In the genomic region with DNA sequence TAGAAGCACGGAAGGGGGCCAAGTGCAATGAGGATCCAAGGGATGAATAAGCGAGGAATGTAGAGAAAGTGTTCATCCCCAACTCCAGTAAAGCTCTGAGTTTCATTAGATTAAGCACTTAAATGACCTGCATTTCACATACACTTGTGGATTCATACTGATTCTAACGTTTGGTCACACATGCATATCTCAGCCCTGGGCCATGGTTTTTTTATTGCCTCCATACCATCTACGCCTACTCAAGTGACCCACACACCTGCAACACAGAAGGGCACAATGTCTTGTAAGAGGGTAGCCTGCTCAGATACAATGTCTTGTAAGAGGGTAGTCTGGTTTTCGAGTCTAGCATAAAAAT, we compare ENCODE assay signal across 10 cellular contexts. TPM values are rescaled to one million over a fixed set of nuclear protein-coding genes. Genes with fewer than 3 reads are reported as not detected.
DNase-seq lines count a peak whose midpoint lies in the region; ATAC-seq, FAIRE-seq and TF ChIP-seq lines count a peak whose summit lies in the region.
"Had no signal": no experiment of that assay in that cellular context is flagged by ENCODE, and none has a peak within 500 bp of the region (broad histone marks: within the 10 kb centered on the region; RNA-seq: fewer than 3 reads in every experiment).

No MANE protein-coding gene starts in this region.

- POLR2A ChIA-PET in activated naive CD8-positive, alpha-beta T cell treated with anti-CD3 and anti-CD28 coated beads, Interleukin-2, amount 10 ng/mL, durations not matched to agents 7 days and 5 days (lab: Charles Lee): interaction anchor here (0.6 to 3.9 kb wide), 8 partner anchors 10 to 100 kb away, joined by 3 to 16 read pairs (median 6); partner anchors contain the start of genes MAL and ZNF514
- POLR2A ChIA-PET in HepG2 (lab: Yijun Ruan, JAX): interaction anchor here (1.6 to 3.8 kb wide), 4 partner anchors 37 to 52 kb away, joined by 3 to 48 read pairs (median 12); partner anchors contain the start of genes ZNF2 and ZNF514

- ATAC-seq in HG03103 (IDR thresholded peaks at IDR 0.05; ENCODE audit: low read depth, unreplicated experiment): peak; percentile 3
- no peak for ATAC-seq in activated naive CD8-positive, alpha-beta T cell treated with anti-CD3 and anti-CD28 coated beads, Interleukin-2, amount 10 ng/mL, durations not matched to agents 7 days and 5 days (ENCODE audit: low read depth)
- peak; percentile 19; the same call in 1 of the 3 replicates for ATAC-seq in HepG2

- H3K9me3 Mint-ChIP-seq in activated naive CD8-positive, alpha-beta T cell treated with anti-CD3 and anti-CD28 coated beads, Interleukin-2, amount 10 ng/mL, durations not matched to agents 7 days and 5 days: peaks cover 5% of the 10 kb centered on the region
- no peaks in the 10 kb centered on the region for H3K9me3 Mint-ChIP-seq in type B pancreatic cell

- peak overlapping the region; percentile 91 for H3K9ac ChIP-seq in HepG2 (ENCODE audit: insufficient read depth, low read depth, low read length)

- H3K4me1 Mint-ChIP-seq in activated naive CD8-positive, alpha-beta T cell treated with anti-CD3 and anti-CD28 coated beads, Interleukin-2, amount 10 ng/mL, durations not matched to agents 7 days and 5 days: peaks cover 40% of the 10 kb centered on the region
- H3K4me1 Mint-ChIP-seq in type B pancreatic cell (ENCODE audit: unreplicated experiment): peaks cover 17% of the 10 kb centered on the region

- in situ Hi-C loops in HepG2 (cut with HindIII; ENCODE audit: extremely low pct_ligation_motif_present, low pct_unique_long_range_greater_than_20kb): no loop called here

- H3K36me3 Mint-ChIP-seq in activated naive CD8-positive, alpha-beta T cell treated with anti-CD3 and anti-CD28 coated beads, Interleukin-2, amount 10 ng/mL, durations not matched to agents 7 days and 5 days: peaks cover 11% of the 10 kb centered on the region
- H3K36me3 Mint-ChIP-seq in type B pancreatic cell: peaks cover 13% of the 10 kb centered on the region

- peak overlapping the region; percentile 87 for H3K27ac ChIP-seq in HepG2 (ENCODE audit: extremely low read length, insufficient read depth, low read length)

- TF ChIP-seq CTCF in HepG2 (CRISPR knock-in tag; IDR thresholded peaks at IDR 0.05): no peak
- TF ChIP-seq CTCF in type B pancreatic cell (conservative IDR thresholded peaks at IDR 0.05): no peak

- H3K4me1 ChIP-seq in HepG2 (ENCODE audit: insufficient read depth, low read length): peaks cover 44% of the 10 kb centered on the region

- H3K4me2 ChIP-seq in HepG2 (ENCODE audit: low read depth, low read length): peak overlapping the region; percentile 99

- peaks cover 37% of the 10 kb centered on the region for H3K79me2 ChIP-seq in HepG2 (ENCODE audit: insufficient read depth, low read length)

- BruUV-seq in HepG2 (replicated peaks; lab: Mats Ljungman, UMichigan): no TSS peak

- H3K27me3 ChIP-seq in HepG2 (ENCODE audit: control insufficient read depth in 1 of 2, insufficient read depth in 2 of 2, low read length in 2 of 2): no peaks in the 10 kb centered on the region; a peak in 1 of 5 replicates

- H3K27ac Mint-ChIP-seq in activated naive CD8-positive, alpha-beta T cell treated with anti-CD3 and anti-CD28 coated beads, Interleukin-2, amount 10 ng/mL, durations not matched to agents 7 days and 5 days: peak overlapping the region; percentile 93
- peak overlapping the region; percentile 81 for H3K27ac Mint-ChIP-seq in type B pancreatic cell

- peak overlapping the region; percentile 94 for H2AFZ ChIP-seq in HepG2 (ENCODE audit: low read length)

- H4K20me1 ChIP-seq in HepG2 (ENCODE audit: insufficient read depth, low read length): peaks cover 12% of the 10 kb centered on the region; the same call in 1 of the 2 replicates

- no peak for FAIRE-seq in HepG2 (lab: Jason Lieb, UNC)
- FAIRE-seq: endometrium, G401.6 had no signal

- no peaks in the 10 kb centered on the region for H3K9me3 ChIP-seq in HepG2 (ENCODE audit: low read length)

- CTCF ChIA-PET in HepG2 (lab: Yijun Ruan, JAX; ENCODE audit: low intra/inter-chr PET ratio, low total read pairs): no interaction called here

- H3K36me3 ChIP-seq in HepG2 (replicated peaks in 1 of 2; ENCODE audit: control insufficient read depth in 1 of 2, insufficient read depth in 2 of 2, low read length in 2 of 2): peaks cover 2 to 6% of the 10 kb centered on the region in 2 experiments; a peak in 3 of 5 replicates

- WGBS in HepG2 (ENCODE audit: low lambda C conversion rate): 11% methylated on average over 5 of the region's 5 CpGs

- peak overlapping the region; percentile 76 to 96 (median 94) for H3K4me3 ChIP-seq in HepG2 (replicated peaks in 1 of 3; ENCODE audit: insufficient read depth in 1 of 3, low read depth in 2 of 3, low read length in 3 of 3)

- DNase-seq in NCI-H82 (lab: John Stamatoyannopoulos, UW): peak; percentile 37
- DNase-seq in NCI-H82 treated with DMSO at 0.1 percent for 48 hours (lab: John Stamatoyannopoulos, UW; ENCODE audit: unreplicated experiment): no peak
- DNase-seq in activated naive CD8-positive, alpha-beta T cell treated with anti-CD3 and anti-CD28 coated beads, Interleukin-2, amount 10 ng/mL, durations not matched to agents 7 days and 5 days: no peak
- DNase-seq in HepG2 (ENCODE audit: low spot score): no peak
- no peak for DNase-seq in type B pancreatic cell (ENCODE audit: extremely low spot score, unreplicated experiment)
- DNase-seq in stimulated activated CD4-positive, alpha-beta T cell treated with anti-CD3 and anti-CD28 coated beads, Interleukin-2, amount 100 ng/mL, for 48 hours: no peak
- no peak for DNase-seq in central memory CD4-positive, alpha-beta T cell

- peak overlapping the region; percentile 94 for H3K4me3 Mint-ChIP-seq in activated naive CD8-positive, alpha-beta T cell treated with anti-CD3 and anti-CD28 coated beads, Interleukin-2, amount 10 ng/mL, durations not matched to agents 7 days and 5 days
- H3K4me3 Mint-ChIP-seq in type B pancreatic cell: peak overlapping the region; percentile 96

- no peaks in the 10 kb centered on the region for H3K27me3 Mint-ChIP-seq in activated naive CD8-positive, alpha-beta T cell treated with anti-CD3 and anti-CD28 coated beads, Interleukin-2, amount 10 ng/mL, durations not matched to agents 7 days and 5 days
- H3K27me3 Mint-ChIP-seq in type B pancreatic cell: no peaks in the 10 kb centered on the region

- no peak for TF ChIP-seq RAD21 in HepG2 (CRISPR knock-in tag; IDR thresholded peaks at IDR 0.05)

- no peak for TF ChIP-seq POLR2A in HepG2 (IDR thresholded peaks at IDR 0.05; ENCODE audit: insufficient read depth in 1 of 2, low read depth in 2 of 2, low read length in 2 of 2)

- intact Hi-C loops in HepG2 (cut with micrococcal nuclease; ENCODE audit: unreplicated experiment): no loop called here

- TF ChIP-seq EP300 in HepG2 (IDR thresholded peaks at IDR 0.05; ENCODE audit: low read depth in 2 of 2, low read length in 2 of 2): no peak
- TF ChIP-seq EP300 in HepG2 (CRISPR knock-in tag; IDR thresholded peaks at IDR 0.05; ENCODE audit: borderline replicate concordance): no peak

RNA-seq across cellular contexts. Expression of gene MRPS5, which starts 0.6 kb away (rescaled TPM):
- 10 to 100 TPM; 75.2 to 79.3 TPM for total RNA-seq in activated naive CD8-positive, alpha-beta T cell treated with anti-CD3 and anti-CD28 coated beads, Interleukin-2, amount 10 ng/mL, durations not matched to agents 7 days and 5 days
- total RNA-seq in HepG2 (2016; rRNA removed; fragmentation: Illumina TruSeq; extraction: Trizol) (98.8 and 102 TPM in 2 replicates), type B pancreatic cell (ENCODE audit: low replicate concordance) (67.6 and 70.2 TPM in 2 replicates)
- 53.7 and 54.0 TPM in 2 replicates for total RNA-seq in HepG2 (2016; cell fraction: cytosol; rRNA removed; fragmentation: Illumina TruSeq; extraction: Trizol; ENCODE audit: low read depth)
- 99.9 and 104 TPM in 2 replicates for total RNA-seq in HepG2 (2016; cell fraction: insoluble cytoplasmic fraction; rRNA removed; fragmentation: Illumina TruSeq; extraction: Trizol)
- total RNA-seq in HepG2 (2016; cell fraction: membrane; rRNA removed; fragmentation: Illumina TruSeq; extraction: Trizol): 68.2 and 74.9 TPM in 2 replicates
- 65.4 and 78.9 TPM in 2 replicates for total RNA-seq in HepG2 (2016; cell fraction: nucleus; rRNA removed; fragmentation: Illumina TruSeq; extraction: Trizol)
- polyA plus RNA-seq in HepG2 (2011; rRNA removed): 125 and 134 TPM in 2 replicates
- polyA plus RNA-seq in HepG2 (2011; cell fraction: cytosol; rRNA removed): 80.7 and 93.0 TPM in 2 replicates
- polyA plus RNA-seq in HepG2 (2011; cell fraction: nucleus; rRNA removed): 151 and 160 TPM in 2 replicates
- polyA plus RNA-seq in HepG2 (2012): 83.3 and 86.4 TPM in 2 replicates
- 52.6 and 54.6 TPM in 2 replicates for polyA plus RNA-seq in HepG2 (2016; cell fraction: cytosol; fragmentation: Illumina TruSeq; extraction: Trizol; ENCODE audit: low read depth)
- 116 and 119 TPM in 2 replicates for polyA plus RNA-seq in HepG2 (2016; cell fraction: insoluble cytoplasmic fraction; fragmentation: Illumina TruSeq; extraction: Trizol; ENCODE audit: low read depth)
- 57.0 and 60.0 TPM in 2 replicates for polyA plus RNA-seq in HepG2 (2016; cell fraction: membrane; fragmentation: Illumina TruSeq; extraction: Trizol; ENCODE audit: low read depth)
- polyA plus RNA-seq in HepG2 (2016; cell fraction: nucleus; fragmentation: Illumina TruSeq; extraction: Trizol; ENCODE audit: insufficient read depth, low read depth): 139 and 145 TPM in 2 replicates
- polyA minus RNA-seq in HepG2 (2011; rRNA and poly(A)+ RNA removed; ENCODE audit: low replicate concordance): 73.5 and 104 TPM in 2 replicates
- 43.8 and 44.2 TPM in 2 replicates for polyA minus RNA-seq in HepG2 (2011; cell fraction: cytosol; rRNA and poly(A)+ RNA removed)
- polyA minus RNA-seq in HepG2 (2011; cell fraction: nucleus; rRNA and poly(A)+ RNA removed): 103 and 105 TPM in 2 replicates

RNA-seq across cellular contexts. Expression of gene ZNF514, which starts 37.5 kb away (rescaled TPM):
- total RNA-seq in activated naive CD8-positive, alpha-beta T cell treated with anti-CD3 and anti-CD28 coated beads, Interleukin-2, amount 10 ng/mL, durations not matched to agents 7 days and 5 days: 10 to 100 TPM; 22.7 to 26.7 TPM
- total RNA-seq in HepG2 (2016; rRNA removed; fragmentation: Illumina TruSeq; extraction: Trizol): 12.4 and 15.2 TPM in 2 replicates
- 11.3 and 12.6 TPM in 2 replicates for total RNA-seq in HepG2 (2016; cell fraction: cytosol; rRNA removed; fragmentation: Illumina TruSeq; extraction: Trizol; ENCODE audit: low read depth)
- 12.5 and 16.2 TPM in 2 replicates for total RNA-seq in HepG2 (2016; cell fraction: insoluble cytoplasmic fraction; rRNA removed; fragmentation: Illumina TruSeq; extraction: Trizol)
- 13.1 and 16.4 TPM in 2 replicates for total RNA-seq in HepG2 (2016; cell fraction: membrane; rRNA removed; fragmentation: Illumina TruSeq; extraction: Trizol)
- total RNA-seq in HepG2 (2016; cell fraction: nucleus; rRNA removed; fragmentation: Illumina TruSeq; extraction: Trizol): 20.2 and 24.3 TPM in 2 replicates
- 18.7 and 20.1 TPM in 2 replicates for polyA plus RNA-seq in HepG2 (2011; rRNA removed)
- polyA plus RNA-seq in HepG2 (2011; cell fraction: cytosol; rRNA removed): 6.4 and 7.9 TPM in 2 replicates
- 37.0 and 42.7 TPM in 2 replicates for polyA plus RNA-seq in HepG2 (2011; cell fraction: nucleus; rRNA removed)
- 15.6 and 20.3 TPM in 2 replicates for polyA plus RNA-seq in HepG2 (2012)
- polyA plus RNA-seq in HepG2 (2016; cell fraction: cytosol; fragmentation: Illumina TruSeq; extraction: Trizol; ENCODE audit: low read depth): 6.2 and 6.8 TPM in 2 replicates
- 9.1 and 9.6 TPM in 2 replicates for polyA plus RNA-seq in HepG2 (2016; cell fraction: insoluble cytoplasmic fraction; fragmentation: Illumina TruSeq; extraction: Trizol; ENCODE audit: low read depth)
- 5.2 and 5.7 TPM in 2 replicates for polyA plus RNA-seq in HepG2 (2016; cell fraction: membrane; fragmentation: Illumina TruSeq; extraction: Trizol; ENCODE audit: low read depth)
- polyA plus RNA-seq in HepG2 (2016; cell fraction: nucleus; fragmentation: Illumina TruSeq; extraction: Trizol; ENCODE audit: insufficient read depth, low read depth): 35.4 and 37.2 TPM in 2 replicates
- polyA minus RNA-seq in HepG2 (2011; rRNA and poly(A)+ RNA removed; ENCODE audit: low replicate concordance): 6.8 and 15.4 TPM in 2 replicates
- 7.7 and 8.4 TPM in 2 replicates for polyA minus RNA-seq in HepG2 (2011; cell fraction: cytosol; rRNA and poly(A)+ RNA removed)
- 50.2 and 59.9 TPM in 2 replicates for polyA minus RNA-seq in HepG2 (2011; cell fraction: nucleus; rRNA and poly(A)+ RNA removed)
- total RNA-seq in type B pancreatic cell (ENCODE audit: low replicate concordance): 21.1 and 26.1 TPM in 2 replicates

RNA-seq across cellular contexts. Expression of gene ZNF2, which starts 43.4 kb away (rescaled TPM):
- total RNA-seq in activated naive CD8-positive, alpha-beta T cell treated with anti-CD3 and anti-CD28 coated beads, Interleukin-2, amount 10 ng/mL, durations not matched to agents 7 days and 5 days: 1 to 10 TPM; 5.8 to 6.6 TPM
- total RNA-seq in HepG2 (2016; rRNA removed; fragmentation: Illumina TruSeq; extraction: Trizol): 6.1 and 8.5 TPM in 2 replicates
- 1.1 and 1.4 TPM in 2 replicates for total RNA-seq in HepG2 (2016; cell fraction: cytosol; rRNA removed; fragmentation: Illumina TruSeq; extraction: Trizol; ENCODE audit: low read depth)
- total RNA-seq in HepG2 (2016; cell fraction: insoluble cytoplasmic fraction; rRNA removed; fragmentation: Illumina TruSeq; extraction: Trizol): 6.3 and 8.1 TPM in 2 replicates
- total RNA-seq in HepG2 (2016; cell fraction: membrane; rRNA removed; fragmentation: Illumina TruSeq; extraction: Trizol): 3.3 and 5.0 TPM in 2 replicates
- 4.2 and 6.5 TPM in 2 replicates for total RNA-seq in HepG2 (2016; cell fraction: nucleus; rRNA removed; fragmentation: Illumina TruSeq; extraction: Trizol)
- polyA plus RNA-seq in HepG2 (2011; rRNA removed): 4.3 and 4.4 TPM in 2 replicates
- 3.1 and 4.6 TPM in 2 replicates for polyA plus RNA-seq in HepG2 (2011; cell fraction: cytosol; rRNA removed)
- polyA plus RNA-seq in HepG2 (2011; cell fraction: nucleus; rRNA removed): 4.5 and 5.1 TPM in 2 replicates
- 3.2 and 4.0 TPM in 2 replicates for polyA plus RNA-seq in HepG2 (2012)
- polyA plus RNA-seq in HepG2 (2016; cell fraction: cytosol; fragmentation: Illumina TruSeq; extraction: Trizol; ENCODE audit: low read depth): 0.46 and 0.50 TPM in 2 replicates
- polyA plus RNA-seq in HepG2 (2016; cell fraction: insoluble cytoplasmic fraction; fragmentation: Illumina TruSeq; extraction: Trizol; ENCODE audit: low read depth): 4.7 and 5.7 TPM in 2 replicates
- 1.3 and 1.4 TPM in 2 replicates for polyA plus RNA-seq in HepG2 (2016; cell fraction: membrane; fragmentation: Illumina TruSeq; extraction: Trizol; ENCODE audit: low read depth)
- polyA plus RNA-seq in HepG2 (2016; cell fraction: nucleus; fragmentation: Illumina TruSeq; extraction: Trizol; ENCODE audit: insufficient read depth, low read depth): 6.8 and 8.0 TPM in 2 replicates
- polyA minus RNA-seq in HepG2 (2011; rRNA and poly(A)+ RNA removed; ENCODE audit: low replicate concordance): 6.3 and 6.9 TPM in 2 replicates
- 5.3 and 6.2 TPM in 2 replicates for polyA minus RNA-seq in HepG2 (2011; cell fraction: cytosol; rRNA and poly(A)+ RNA removed)
- 7.1 and 7.7 TPM in 2 replicates for polyA minus RNA-seq in HepG2 (2011; cell fraction: nucleus; rRNA and poly(A)+ RNA removed)
- 4.2 and 6.2 TPM in 2 replicates for total RNA-seq in type B pancreatic cell (ENCODE audit: low replicate concordance)
